ENCODE assay signal across 10 cellular contexts in the genomic region with DNA sequence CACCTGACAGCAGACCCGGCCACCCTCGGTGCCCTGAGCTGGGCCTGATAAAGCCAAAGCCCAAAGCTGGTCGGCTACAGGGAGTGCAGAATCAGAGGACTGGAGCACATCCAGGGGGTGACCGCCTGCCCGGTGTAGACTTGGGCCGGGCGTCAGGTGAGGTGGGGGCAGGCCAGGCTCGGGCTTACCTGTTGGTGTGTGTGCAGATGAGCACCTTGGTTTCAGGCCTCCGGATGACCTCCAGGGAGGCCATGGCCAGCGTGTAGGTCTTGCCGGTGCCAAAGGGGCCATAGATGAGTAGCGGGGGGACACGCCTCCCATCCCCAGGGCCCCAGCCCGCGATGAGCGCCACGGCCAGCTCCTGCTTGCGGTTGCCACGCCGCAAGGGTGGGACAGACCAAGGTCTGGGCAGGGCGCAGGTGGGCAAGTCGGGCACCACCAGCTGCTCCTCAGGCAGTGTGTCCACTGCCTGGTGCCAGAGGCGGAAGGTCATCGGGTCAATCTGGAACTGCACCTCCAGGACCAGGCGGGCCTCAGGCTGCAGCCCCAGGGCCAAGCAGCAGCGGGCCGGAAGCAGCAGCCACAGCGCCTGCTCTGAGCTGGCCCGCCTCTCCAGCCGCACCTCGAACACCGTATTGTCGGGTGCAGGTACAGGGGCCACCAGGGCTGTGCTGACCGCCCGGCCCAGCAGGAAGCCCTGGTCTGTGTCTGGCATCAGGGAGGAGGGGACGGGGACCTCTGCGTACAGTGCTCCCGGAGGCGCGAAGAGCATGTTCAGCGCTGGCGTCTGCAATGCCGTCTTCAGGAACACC. TPM values are rescaled to one million over a fixed set of nuclear protein-coding genes. Genes with fewer than 3 reads are reported as not detected.
DNase-seq lines count a peak whose midpoint lies in the region; ATAC-seq and TF ChIP-seq lines count a peak whose summit lies in the region.
"Had no signal": no experiment of that assay in that cellular context is flagged by ENCODE, and none has a peak within 500 bp of the region (broad histone marks: within the 10 kb centered on the region; RNA-seq: fewer than 3 reads in every experiment).

No MANE protein-coding gene starts in this region.

- peak overlapping the region; percentile 51 to 93 (median 77) for H3K4me3 Mint-ChIP-seq in CD8-positive, alpha-beta memory T cell
- H3K4me3 Mint-ChIP-seq in GM23338: no peak overlapping the region

- H3K27ac Mint-ChIP-seq in CD8-positive, alpha-beta memory T cell: peak overlapping the region in 6 of 8 donors; percentile 63 to 89 (median 80)
- no peak overlapping the region for H3K27ac Mint-ChIP-seq in GM23338

- no peak overlapping the region for H3K27ac ChIP-seq in CD8-positive, alpha-beta memory T cell (ENCODE audit: low read depth, low read length)
- no peak overlapping the region for H3K27ac ChIP-seq in GM23338 (ENCODE audit: low read depth)

- H3K4me2 ChIP-seq in GM23338: no peak overlapping the region

- no peaks in the 10 kb centered on the region for H3K27me3 Mint-ChIP-seq in CD8-positive, alpha-beta memory T cell
- no peaks in the 10 kb centered on the region for H3K27me3 Mint-ChIP-seq in GM23338 (ENCODE audit: insufficient read depth, low read depth, poor library complexity)

- no peaks in the 10 kb centered on the region for H3K27me3 ChIP-seq in CD8-positive, alpha-beta memory T cell (ENCODE audit: insufficient read depth, low read length, poor library complexity, severe bottlenecking)
- H3K27me3 ChIP-seq in GM23338 (ENCODE audit: insufficient read depth): no peaks in the 10 kb centered on the region

- DNase-seq in CD8-positive, alpha-beta memory T cell: no peak
- DNase-seq in NB4 (ENCODE audit: low read depth) (peak; percentile 65), left lobe of liver (ENCODE audit: low spot score) (no peak), HCEC 1CT (no peak), GM23338 (ENCODE audit: low spot score) (no peak)
- DNase-seq: glutamatergic neuron had no signal

- CTCF ChIA-PET in CD8-positive, alpha-beta memory T cell (lab: Charles Lee): interaction anchor here (0.9 to 5.4 kb wide), 3 partner anchors 13 to 30 kb away, joined by 3 to 27 read pairs (median 7); a partner anchor contains a TSS

- no peaks in the 10 kb centered on the region for H3K9me2 ChIP-seq in GM23338 (ENCODE audit: insufficient read depth)

- TF ChIP-seq POLR2A in NB4 (IDR thresholded peaks at IDR 0.05; ENCODE audit: extremely low read depth, insufficient read length): no peak

- peak overlapping the region; percentile 59 for H3K4me3 ChIP-seq in CD8-positive, alpha-beta memory T cell (ENCODE audit: low read length)
- H3K4me3 ChIP-seq in NB4 (ENCODE audit: low read depth, low read length) (peak overlapping the region; percentile 7), GM23338 (no peak overlapping the region)

- peaks cover 36% of the 10 kb centered on the region for H3K4me1 ChIP-seq in CD8-positive, alpha-beta memory T cell (ENCODE audit: insufficient read depth, low read length)
- H3K4me1 ChIP-seq in GM23338 (ENCODE audit: insufficient read depth): no peaks in the 10 kb centered on the region; the same call in 1 of the 2 replicates

- TF ChIP-seq CTCF in NB4 (IDR thresholded peaks at IDR 0.05; ENCODE audit: low read depth, low read length): no peak
- no peak for TF ChIP-seq CTCF in GM23338 (conservative IDR thresholded peaks at IDR 0.05; ENCODE audit: low read depth in 2 of 2)

- no peaks in the 10 kb centered on the region for H3K9me3 ChIP-seq in CD8-positive, alpha-beta memory T cell (ENCODE audit: low read length)

- H3F3A ChIP-seq in GM23338 (replicated peaks; ENCODE audit: low read depth): 0 out of 2 replicates have a peak, but pooled peaks cover 4% of the 10 kb centered on the region

- peaks cover 14 to 32% (median 17%) of the 10 kb centered on the region in 3 donors for H3K4me1 Mint-ChIP-seq in CD8-positive, alpha-beta memory T cell
- H3K4me1 Mint-ChIP-seq in GM23338: no peaks in the 10 kb centered on the region

- POLR2A ChIA-PET in CD8-positive, alpha-beta memory T cell (lab: Charles Lee): interaction anchor here (1.8 to 2.1 kb wide), 2 partner anchors 48 to 73 kb away, joined by 4 to 9 read pairs; a partner anchor contains a TSS

- H4K20me1 ChIP-seq in GM23338 (replicated peaks; ENCODE audit: insufficient read depth): no peaks in the 10 kb centered on the region

- peaks cover 0 to 9% (median 0%) of the 10 kb centered on the region in 3 donors for H3K36me3 Mint-ChIP-seq in CD8-positive, alpha-beta memory T cell
- H3K36me3 Mint-ChIP-seq in GM23338 (ENCODE audit: low read depth): no peaks in the 10 kb centered on the region

- H2AFZ ChIP-seq in GM23338: no peak overlapping the region

- no peaks in the 10 kb centered on the region for H3K36me3 ChIP-seq in CD8-positive, alpha-beta memory T cell (ENCODE audit: insufficient read depth, low read length)
- no peaks in the 10 kb centered on the region for H3K36me3 ChIP-seq in GM23338 (ENCODE audit: insufficient read depth)

- H3K9me3 Mint-ChIP-seq in CD8-positive, alpha-beta memory T cell: no peaks in the 10 kb centered on the region
- H3K9me3 Mint-ChIP-seq in GM23338: no peaks in the 10 kb centered on the region

- ATAC-seq in GM19397 (IDR thresholded peaks at IDR 0.05; ENCODE audit: unreplicated experiment) (peak; percentile 13), left lobe of liver (peak; percentile 4), HG02852 (IDR thresholded peaks at IDR 0.05; ENCODE audit: unreplicated experiment) (no peak), GM23338 (no peak), HG03139 (IDR thresholded peaks at IDR 0.05; ENCODE audit: unreplicated experiment) (no peak)

- H3K79me2 ChIP-seq in GM23338 (replicated peaks; ENCODE audit: insufficient read depth): no peaks in the 10 kb centered on the region

TF ChIP-seq in GM23338, 12 proteins besides CTCF, POLR2A, EP300 and RAD21 (continues in another document):
- TF ChIP-seq CREB1 (CRISPR knock-in tag; IDR thresholded peaks at IDR 0.05; ENCODE audit: low read depth) (no peak), ZNF331 (CRISPR knock-in tag; IDR thresholded peaks at IDR 0.05; ENCODE audit: low read depth) (no peak), EZH2 (IDR thresholded peaks at IDR 0.05; ENCODE audit: low read depth, unreplicated experiment) (no peak), JUNB (IDR thresholded peaks at IDR 0.05; ENCODE audit: unreplicated experiment) (no peak), POLR2AphosphoS5 (IDR thresholded peaks at IDR 0.05; ENCODE audit: low read depth) (no peak)
- TF ChIP-seq, protein P1, sequence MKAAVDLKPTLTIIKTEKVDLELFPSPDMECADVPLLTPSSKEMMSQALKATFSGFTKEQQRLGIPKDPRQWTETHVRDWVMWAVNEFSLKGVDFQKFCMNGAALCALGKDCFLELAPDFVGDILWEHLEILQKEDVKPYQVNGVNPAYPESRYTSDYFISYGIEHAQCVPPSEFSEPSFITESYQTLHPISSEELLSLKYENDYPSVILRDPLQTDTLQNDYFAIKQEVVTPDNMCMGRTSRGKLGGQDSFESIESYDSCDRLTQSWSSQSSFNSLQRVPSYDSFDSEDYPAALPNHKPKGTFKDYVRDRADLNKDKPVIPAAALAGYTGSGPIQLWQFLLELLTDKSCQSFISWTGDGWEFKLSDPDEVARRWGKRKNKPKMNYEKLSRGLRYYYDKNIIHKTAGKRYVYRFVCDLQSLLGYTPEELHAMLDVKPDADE (IDR thresholded peaks at IDR 0.05): no peak

RNA-seq across cellular contexts. Expression of a gene that starts 5.7 kb away (rescaled TPM):
- 1 to 10 TPM; 7.4 to 8.7 TPM for total RNA-seq in CD8-positive, alpha-beta memory T cell
- 9.8 TPM for polyA plus RNA-seq in CD8-positive, alpha-beta memory T cell
- 18.1 TPM for total RNA-seq in left lobe of liver
- 39.6 and 48.9 TPM in 2 replicates for total RNA-seq in GM23338 (2014; rRNA removed; shearing (Covaris generic))
- 4.6 and 5.2 TPM in 2 replicates for polyA plus RNA-seq in GM23338 (2016; fragmentation: Nextera tagmentation; extraction: Ambion mirVana)

RNA-seq across cellular contexts. Expression of a gene that starts 14.4 kb away (rescaled TPM):
- under 1 TPM; 0.13 to 0.26 TPM for total RNA-seq in CD8-positive, alpha-beta memory T cell
- polyA plus RNA-seq in CD8-positive, alpha-beta memory T cell: not detected
- not detected for total RNA-seq in left lobe of liver
- total RNA-seq in GM23338 (2014; rRNA removed; shearing (Covaris generic)): 5.3 and 6.5 TPM in 2 replicates
- 3.4 and 3.5 TPM in 2 replicates for polyA plus RNA-seq in GM23338 (2016; fragmentation: Nextera tagmentation; extraction: Ambion mirVana)

RNA-seq across cellular contexts. Expression of a gene that starts 20.8 kb away (rescaled TPM):
- not detected for total RNA-seq in CD8-positive, alpha-beta memory T cell
- polyA plus RNA-seq in CD8-positive, alpha-beta memory T cell: not detected
- not detected for total RNA-seq in left lobe of liver
- total RNA-seq in GM23338 (2014; rRNA removed; shearing (Covaris generic)): 0.50 and 0.59 TPM in 2 replicates
- polyA plus RNA-seq in GM23338 (2016; fragmentation: Nextera tagmentation; extraction: Ambion mirVana): 0.23 TPM in 1 of 2 replicates, not detected in the other
- total RNA-seq: myocyte had no signal

RNA-seq across cellular contexts. Expression of a gene that starts 31.2 kb away (rescaled TPM):
- total RNA-seq in CD8-positive, alpha-beta memory T cell: under 1 TPM; 0.18 to 0.31 TPM
- 0.16 TPM for polyA plus RNA-seq in CD8-positive, alpha-beta memory T cell
- total RNA-seq in left lobe of liver: 12.0 TPM
- 0.28 TPM in 1 of 2 replicates, not detected in the other for total RNA-seq in GM23338 (2014; rRNA removed; shearing (Covaris generic))
- polyA plus RNA-seq in GM23338 (2016; fragmentation: Nextera tagmentation; extraction: Ambion mirVana): 0.07 TPM in 1 of 2 replicates, not detected in the other

RNA-seq across cellular contexts. Expression of a gene that starts 47.8 kb away (rescaled TPM):
- total RNA-seq in CD8-positive, alpha-beta memory T cell: 100 to 1,000 TPM; 207 to 218 TPM
- polyA plus RNA-seq in CD8-positive, alpha-beta memory T cell: 137 TPM
- 88.0 TPM for total RNA-seq in left lobe of liver
- total RNA-seq in GM23338 (2014; rRNA removed; shearing (Covaris generic)): 117 and 141 TPM in 2 replicates
- polyA plus RNA-seq in GM23338 (2016; fragmentation: Nextera tagmentation; extraction: Ambion mirVana): 83.9 and 92.9 TPM in 2 replicates

Comparison
In these comparisons a context has a peak if more than half of its experiments do, and no peak if none do; other contexts are left out.
1. ATAC-seq: peak in GM19397 (single experiment) and left lobe of liver (single experiment); none in HG02852 (single experiment), GM23338 (single experiment) and HG03139 (single experiment).